In genomic region chr4:169418846-169419245, GRCh38 we compare ENCODE assay signal across 14 cellular contexts.
DNase-seq lines count a peak whose midpoint lies in the region; TF ChIP-seq lines count a peak whose summit lies in the region.
"Had no signal": no experiment of that assay in that cellular context is flagged by ENCODE, and none has a peak within 500 bp of the region (broad histone marks: within the 10 kb centered on the region; RNA-seq: fewer than 3 reads in every experiment).

No MANE protein-coding gene starts in this region.

- no peak overlapping the region for H3K27ac Mint-ChIP-seq in CD14-positive monocyte
- H3K27ac Mint-ChIP-seq: CD4-positive, CD25-positive, alpha-beta regulatory T cell had no signal

- H3K14ac ChIP-seq in mesenchymal stem cell (ENCODE audit: low read length in 2 of 2) = no peak overlapping the region

- no peak overlapping the region for H2BK120ac ChIP-seq in mesenchymal stem cell (ENCODE audit: low read depth, low read length)

- H3K36me3 Mint-ChIP-seq in CD14-positive monocyte = peaks cover 10 to 13% of the 10 kb centered on the region in 2 donors

- no peak overlapping the region for H3K4me3 Mint-ChIP-seq in CD14-positive monocyte
- H3K4me3 Mint-ChIP-seq: CD4-positive, CD25-positive, alpha-beta regulatory T cell had no signal

- no peaks in the 10 kb centered on the region for H3K9me3 ChIP-seq in mesenchymal stem cell (ENCODE audit: control insufficient read depth, low read length)
- H3K9me3 ChIP-seq: A549, BLaER1, HAP-1 had no signal

- H3K9me3 Mint-ChIP-seq in CD14-positive monocyte = peaks cover 0 to 5% (median 2%) of the 10 kb centered on the region in 7 donors
- H3K9me3 Mint-ChIP-seq: CD4-positive, CD25-positive, alpha-beta regulatory T cell had no signal

- H2BK5ac ChIP-seq in mesenchymal stem cell (ENCODE audit: low read depth, low read length, poor library complexity, severe bottlenecking) = no peak overlapping the region

- no peak overlapping the region for H4K8ac ChIP-seq in mesenchymal stem cell (ENCODE audit: low read length)

- H3K4me1 ChIP-seq in mesenchymal stem cell (ENCODE audit: control insufficient read depth, insufficient read depth, low read depth, low read length) = no peaks in the 10 kb centered on the region
- H3K4me1 ChIP-seq: A549, BLaER1, HAP-1 had no signal

- H2BK12ac ChIP-seq in mesenchymal stem cell (ENCODE audit: low read length in 2 of 2) = no peak overlapping the region

- no peak overlapping the region for H3K4me2 ChIP-seq in mesenchymal stem cell (ENCODE audit: low read length, poor library complexity, severe bottlenecking)
- H3K4me2 ChIP-seq: A549, BLaER1, KMS-11 had no signal

- TF ChIP-seq POLR2A in lower leg skin (IDR thresholded peaks at IDR 0.05) = no peak

- H2AK5ac ChIP-seq in mesenchymal stem cell (ENCODE audit: low read length, severe bottlenecking) = no peak overlapping the region

- no peak overlapping the region for H3K4ac ChIP-seq in mesenchymal stem cell (ENCODE audit: low read depth in 1 of 2, low read length in 2 of 2)

- DNase-seq in EL = peak; percentile 18
- peak; percentile 38 for DNase-seq in HCEC 1CT
- DNase-seq in RPMI7951 (ENCODE audit: low read depth) = peak; percentile 9
- DNase-seq in mesenchymal stem cell = peak; percentile 17
- no peak for DNase-seq in CD14-positive monocyte (ENCODE audit: low spot score)
- DNase-seq in lower leg skin (ENCODE audit: low spot score in 2 of 2) = no peak
- DNase-seq in cardiac septum (ENCODE audit: low spot score) = no peak
- DNase-seq: CD4-positive, CD25-positive, alpha-beta regulatory T cell; DMS53; GOT3 had no signal

- no peaks in the 10 kb centered on the region for H3K4me1 Mint-ChIP-seq in CD14-positive monocyte

- no peak overlapping the region for H2BK15ac ChIP-seq in mesenchymal stem cell (ENCODE audit: low read depth, poor library complexity, severe bottlenecking)

- no peaks in the 10 kb centered on the region for H3K27me3 ChIP-seq in mesenchymal stem cell (ENCODE audit: control insufficient read depth in 1 of 2, insufficient read depth in 1 of 2, low read length in 2 of 2)
- H3K27me3 ChIP-seq: BLaER1 had no signal

- no peak overlapping the region for H3K9ac ChIP-seq in mesenchymal stem cell (ENCODE audit: low read length)
- H3K9ac ChIP-seq: BLaER1, KMS-11 had no signal

- peaks cover 0 to 2% (median 0%) of the 10 kb centered on the region in 3 donors for H3K27me3 Mint-ChIP-seq in CD14-positive monocyte (ENCODE audit: low read depth in 3 of 3)
- H3K27me3 Mint-ChIP-seq: CD4-positive, CD25-positive, alpha-beta regulatory T cell had no signal

- no peak overlapping the region for H2AFZ ChIP-seq in mesenchymal stem cell (ENCODE audit: low read depth, low read length)

- H3K27ac ChIP-seq in mesenchymal stem cell (ENCODE audit: low read length, poor library complexity, severe bottlenecking) = no peak overlapping the region
- H3K27ac ChIP-seq: A549, BLaER1, KMS-11 had no signal

- peaks cover 0 to 22% of the 10 kb centered on the region in 2 experiments for H3K36me3 ChIP-seq in mesenchymal stem cell (ENCODE audit: control insufficient read depth in 1 of 2, insufficient read depth in 2 of 2, low read depth in 1 of 2, low read length in 2 of 2)
- H3K36me3 ChIP-seq: BLaER1, HAP-1 had no signal

- H3K18ac ChIP-seq in mesenchymal stem cell (ENCODE audit: low read depth in 1 of 2, low read length in 2 of 2) = no peak overlapping the region

- TF ChIP-seq CTCF in CD14-positive monocyte (IDR thresholded peaks at IDR 0.05) = no peak
- no peak for TF ChIP-seq CTCF in lower leg skin (IDR thresholded peaks at IDR 0.05)

- intact Hi-C loops in CD14-positive monocyte (cut with micrococcal nuclease) = no loop called here
- intact Hi-C loops in lower leg skin (cut with DNase I; ENCODE audit: low total_unique reads) = no loop called here
- intact Hi-C loops in cardiac septum (cut with DNase I) = no loop called here

- no peak overlapping the region for H4K91ac ChIP-seq in mesenchymal stem cell (ENCODE audit: low read length)

- H3K4me3 ChIP-seq in mesenchymal stem cell (ENCODE audit: insufficient read depth in 1 of 2, low read depth in 1 of 2, low read length in 2 of 2) = no peak overlapping the region
- H3K4me3 ChIP-seq in lower leg skin (ENCODE audit: low read depth, poor library complexity, severe bottlenecking) = no peak overlapping the region
- H3K4me3 ChIP-seq: A549, BLaER1, HAP-1 had no signal

- no peaks in the 10 kb centered on the region for H3K79me1 ChIP-seq in mesenchymal stem cell (replicated peaks; ENCODE audit: low read length, poor library complexity, severe bottlenecking)

- no peak overlapping the region for H3K23ac ChIP-seq in mesenchymal stem cell (ENCODE audit: low read length in 2 of 2)

Comparison
In these comparisons a context has a peak if more than half of its experiments do, and no peak if none do; other contexts are left out.
1. DNase-seq: peak in EL (single experiment), HCEC 1CT (single experiment), RPMI7951 (single experiment) and mesenchymal stem cell (single experiment); none in CD14-positive monocyte (single experiment), lower leg skin (0 of 2) and cardiac septum (single experiment).